2 cellular contexts compared by ENCODE assay signal in genomic region chr2:48572797-48573196, GRCh38.
TF ChIP-seq lines count a peak whose summit lies in the region.

No MANE protein-coding gene starts in this region.

TF ChIP-seq in GM23338, 12 proteins besides CTCF, POLR2A, EP300 and RAD21:
- TF ChIP-seq REST (IDR thresholded peaks at IDR 0.05; ENCODE audit: unreplicated experiment) (no peak), POLR2AphosphoS5 (IDR thresholded peaks at IDR 0.05; ENCODE audit: low read depth) (no peak), EZH2phosphoT487 (IDR thresholded peaks at IDR 0.05; ENCODE audit: unreplicated experiment) (no peak), CREB1 (CRISPR knock-in tag; IDR thresholded peaks at IDR 0.05; ENCODE audit: low read depth) (no peak), ZNF331 (CRISPR knock-in tag; IDR thresholded peaks at IDR 0.05; ENCODE audit: low read depth) (no peak), NANOG (IDR thresholded peaks at IDR 0.05; ENCODE audit: borderline replicate concordance) (no peak), EZH2 (IDR thresholded peaks at IDR 0.05; ENCODE audit: low read depth, unreplicated experiment) (no peak)

TF ChIP-seq in H1, 55 proteins besides CTCF, POLR2A, EP300 and RAD21:
- TF ChIP-seq TEAD4 (IDR thresholded peaks at IDR 0.05; ENCODE audit: low read depth, low read length) (peak; percentile 41; the same call in 1 of the 2 replicates), SIN3A (conservative IDR thresholded peaks at IDR 0.05 in 1 of 2, IDR thresholded peaks at IDR 0.05 in 1 of 2; ENCODE audit: low read depth in 1 of 2, low read length in 2 of 2) (no peak)
